In the genomic region with DNA sequence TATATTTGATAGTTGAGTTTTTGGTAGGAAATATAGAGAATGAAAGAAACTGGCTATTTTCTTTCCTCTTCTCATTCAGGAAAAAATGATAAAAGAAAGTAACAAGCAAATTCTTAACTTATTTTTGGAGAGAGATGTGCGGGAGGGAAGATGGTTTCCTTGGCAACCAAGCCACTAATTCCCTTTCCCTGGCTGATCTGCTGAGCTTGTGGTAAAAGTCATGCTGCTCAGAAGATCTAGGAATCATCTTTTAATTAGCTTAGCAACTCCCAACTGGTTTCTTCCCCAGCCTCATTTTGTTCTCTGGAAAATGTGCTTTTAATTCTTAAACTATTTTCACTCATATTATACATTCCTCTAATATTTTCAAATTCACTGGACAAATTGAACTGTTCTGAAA, we compare ENCODE assay signal across 17 cellular contexts. TPM values are rescaled to one million over a fixed set of nuclear protein-coding genes. Genes with fewer than 3 reads are reported as not detected.
"Had no signal": no experiment of that assay in that cellular context is flagged by ENCODE, and none has a peak within 500 bp of the region (broad histone marks: within the 10 kb centered on the region; RNA-seq: fewer than 3 reads in every experiment).

No MANE protein-coding gene starts in this region.

- H3K9me3 ChIP-seq: ascending aorta, breast epithelium, left lung, mucosa of descending colon, thyroid gland had no signal

- H3K4me3 Mint-ChIP-seq: activated naive CD8-positive, alpha-beta T cell treated with anti-CD3 and anti-CD28 coated beads, Interleukin-2, amount 10 ng/mL, durations not matched to agents 7 days and 5 days; dendritic cell treated with granulocyte-macrophage colony-stimulating factor and Interleukin-4, amounts not matched to agents 40 ng/mL and 50 ng/mL, for 4 days; naive thymus-derived CD8-positive, alpha-beta T cell; stimulated activated naive B cell treated with anti-CD40 and anti-IgM and Interleukin-4, amounts not matched to agents 10 μg/mL and 1 μg/mL and 100 μg/mL, for 72 hours had no signal

- DNase-seq: activated CD4-positive, CD25-positive, alpha-beta regulatory T cell treated with anti-CD3 and anti-CD28 coated beads, Interleukin-2, amount 50 U/mL, for 72 hours; activated naive CD4-positive, alpha-beta T cell; activated naive CD8-positive, alpha-beta T cell treated with anti-CD3 and anti-CD28 coated beads, Interleukin-2, amount 10 ng/mL, durations not matched to agents 7 days and 5 days; activated T-cell treated with anti-CD3 and anti-CD28 coated beads for 4 hours; kidney; left lung; mucosa of descending colon; naive thymus-derived CD8-positive, alpha-beta T cell; posterior cingulate gyrus; stimulated activated CD4-positive, alpha-beta T cell treated with anti-CD3 and anti-CD28 coated beads, Interleukin-2, amount 100 ng/mL, for 48 hours; stimulated activated naive B cell treated with anti-CD40 and anti-IgM and Interleukin-4, amounts not matched to agents 10 μg/mL and 1 μg/mL and 100 μg/mL, for 72 hours; thyroid gland had no signal

- H3K4me3 ChIP-seq: ascending aorta, breast epithelium, left lung, mucosa of descending colon, thyroid gland had no signal

- H3K27me3 Mint-ChIP-seq: activated naive CD8-positive, alpha-beta T cell treated with anti-CD3 and anti-CD28 coated beads, Interleukin-2, amount 10 ng/mL, durations not matched to agents 7 days and 5 days; dendritic cell treated with granulocyte-macrophage colony-stimulating factor and Interleukin-4, amounts not matched to agents 40 ng/mL and 50 ng/mL, for 4 days; naive thymus-derived CD8-positive, alpha-beta T cell; stimulated activated naive B cell treated with anti-CD40 and anti-IgM and Interleukin-4, amounts not matched to agents 10 μg/mL and 1 μg/mL and 100 μg/mL, for 72 hours had no signal

- H3K4me1 ChIP-seq: ascending aorta, breast epithelium, left lung, thyroid gland had no signal

- H3K27me3 ChIP-seq: ascending aorta, breast epithelium, left lung, thyroid gland had no signal

- H3K27ac Mint-ChIP-seq: activated naive CD8-positive, alpha-beta T cell treated with anti-CD3 and anti-CD28 coated beads, Interleukin-2, amount 10 ng/mL, durations not matched to agents 7 days and 5 days; dendritic cell treated with granulocyte-macrophage colony-stimulating factor and Interleukin-4, amounts not matched to agents 40 ng/mL and 50 ng/mL, for 4 days; naive thymus-derived CD8-positive, alpha-beta T cell; stimulated activated naive B cell treated with anti-CD40 and anti-IgM and Interleukin-4, amounts not matched to agents 10 μg/mL and 1 μg/mL and 100 μg/mL, for 72 hours had no signal

- ATAC-seq: left lung; mucosa of descending colon; naive thymus-derived CD8-positive, alpha-beta T cell; stimulated activated naive B cell treated with anti-CD40 and anti-IgM and Interleukin-4, amounts not matched to agents 10 μg/mL and 1 μg/mL and 100 μg/mL, for 72 hours had no signal

- H3K36me3 ChIP-seq: breast epithelium had no signal

- H3K4me1 Mint-ChIP-seq: stimulated activated naive B cell treated with anti-CD40 and anti-IgM and Interleukin-4, amounts not matched to agents 10 μg/mL and 1 μg/mL and 100 μg/mL, for 72 hours had no signal

- H3K9me3 Mint-ChIP-seq: activated naive CD8-positive, alpha-beta T cell treated with anti-CD3 and anti-CD28 coated beads, Interleukin-2, amount 10 ng/mL, durations not matched to agents 7 days and 5 days; dendritic cell treated with granulocyte-macrophage colony-stimulating factor and Interleukin-4, amounts not matched to agents 40 ng/mL and 50 ng/mL, for 4 days; naive thymus-derived CD8-positive, alpha-beta T cell; stimulated activated naive B cell treated with anti-CD40 and anti-IgM and Interleukin-4, amounts not matched to agents 10 μg/mL and 1 μg/mL and 100 μg/mL, for 72 hours had no signal

- H3K27ac ChIP-seq: ascending aorta, breast epithelium, epithelial cell of prostate, thyroid gland had no signal

RNA-seq across cellular contexts. Expression of gene MMP21, which starts 35.6 kb away (rescaled TPM):
- total RNA-seq: activated CD8-positive, alpha-beta memory T cell treated with anti-CD3 and anti-CD28 coated beads for 36 hours; ascending aorta had no signal
- polyA plus RNA-seq: naive thymus-derived CD8-positive, alpha-beta T cell had no signal
